ENCODE assay signal across 7 cellular contexts in the genomic region with DNA sequence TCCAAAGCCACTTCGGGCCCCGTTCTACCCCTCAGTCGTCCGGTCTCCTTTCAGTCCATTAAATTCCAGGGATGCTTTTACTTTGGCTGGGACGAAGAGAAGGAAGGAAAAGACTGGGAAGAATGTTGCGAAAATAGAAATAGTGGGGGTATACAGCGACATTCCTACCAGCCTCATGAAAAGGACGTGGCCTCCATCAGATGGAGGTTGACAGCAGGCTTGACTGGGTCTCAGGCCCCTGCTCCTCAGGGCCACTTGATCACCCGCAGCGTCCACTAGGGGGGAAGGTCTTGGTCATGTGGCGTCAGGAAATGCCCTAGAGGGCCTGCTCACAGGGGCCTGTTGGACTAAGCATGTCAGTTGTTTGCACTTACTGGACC. TPM values are rescaled to one million over a fixed set of nuclear protein-coding genes. Genes with fewer than 3 reads are reported as not detected.
A peak's percentile ranks its signal among the peaks of the same experiment; 100 is the strongest.
DNase-seq lines count a peak whose midpoint lies in the region; ATAC-seq lines count a peak whose summit lies in the region.

No MANE protein-coding gene starts in this region.

- H3K4me1 ChIP-seq in HUES64 (ENCODE audit: insufficient read depth, low read length) = peaks cover 43% of the 10 kb centered on the region
- H3K4me1 ChIP-seq in skeletal muscle tissue (ENCODE audit: control insufficient read depth in 3 of 3, insufficient read depth in 3 of 3, low read length in 3 of 3) = peaks cover 2 to 21% (median 10%) of the 10 kb centered on the region in 3 donors

- H3K4me3 ChIP-seq in HUES64 (ENCODE audit: low read length) (peak overlapping the region; percentile 97), skeletal muscle tissue (ENCODE audit: low read length in 3 of 3) (peak overlapping the region; percentile 83 to 91 (median 85))

- DNase-seq in G401 (ENCODE audit: low spot score) (peak; percentile 71), SHP77 treated with DMSO at 0.1 percent for 48 hours (lab: John Stamatoyannopoulos, UW) (peak; percentile 63), cerebellar cortex (ENCODE audit: low spot score) (peak; percentile 80), iris pigment epithelial cell (ENCODE audit: low read depth) (peak; percentile 78)

- ATAC-seq in GM21529 (IDR thresholded peaks at IDR 0.05; ENCODE audit: unreplicated experiment) = peak; percentile 32

- H3K9me3 ChIP-seq in HUES64 (ENCODE audit: insufficient read depth, low read depth, low read length) (no peaks in the 10 kb centered on the region), skeletal muscle tissue (ENCODE audit: control insufficient read depth in 3 of 3, low read length in 3 of 3) (no peaks in the 10 kb centered on the region)

- H3K27me3 ChIP-seq in HUES64 (ENCODE audit: insufficient read depth, low read length) = no peaks in the 10 kb centered on the region
- no peaks in the 10 kb centered on the region for H3K27me3 ChIP-seq in skeletal muscle tissue (ENCODE audit: control insufficient read depth in 3 of 3, insufficient read depth in 3 of 3, low read length in 3 of 3)

- WGBS in HUES64 = 2% methylated on average over 11 of the region's 11 CpGs

- H3K27ac ChIP-seq in HUES64 (ENCODE audit: low read depth, low read length) (peak overlapping the region; percentile 97), skeletal muscle tissue (ENCODE audit: low read depth, low read length) (peak overlapping the region; percentile 96)

- H3K9ac ChIP-seq in HUES64 (ENCODE audit: low read depth, low read length) (peak overlapping the region; percentile 92), skeletal muscle tissue (ENCODE audit: low read depth in 1 of 3, low read length in 3 of 3) (peak overlapping the region; percentile 91 to 94 (median 93))

- H3K36me3 ChIP-seq in HUES64 (ENCODE audit: insufficient read depth, low read length) = peaks cover 12% of the 10 kb centered on the region; the same call in 1 of the 2 replicates
- no peaks in the 10 kb centered on the region for H3K36me3 ChIP-seq in skeletal muscle tissue (ENCODE audit: control insufficient read depth in 3 of 3, insufficient read depth in 3 of 3, low read length in 3 of 3)

- in situ Hi-C loops in G401 (cut with HindIII; ENCODE audit: low sequenced_read_pairs) = no loop called here

RNA-seq across cellular contexts. Expression of a gene that starts 0.7 kb away (rescaled TPM):
- total RNA-seq in G401 (2014; rRNA removed; shearing (Covaris generic)) = 6.0 and 12.7 TPM in 2 replicates
- polyA plus RNA-seq in HUES64 (2013, experiment 1 of 2) = 15.5 TPM
- 17.6 TPM for polyA plus RNA-seq in HUES64 (2013, experiment 2 of 2)
- total RNA-seq in skeletal muscle tissue = 77.8 TPM

Comparison
In these comparisons a context has a peak if more than half of its experiments do, and no peak if none do; other contexts are left out.
1. Peak in every context shown above with its lines: DNase-seq, ATAC-seq, H3K4me3 ChIP-seq and H3K27ac ChIP-seq.